ENCODE assay signal across 8 cellular contexts in the genomic region with DNA sequence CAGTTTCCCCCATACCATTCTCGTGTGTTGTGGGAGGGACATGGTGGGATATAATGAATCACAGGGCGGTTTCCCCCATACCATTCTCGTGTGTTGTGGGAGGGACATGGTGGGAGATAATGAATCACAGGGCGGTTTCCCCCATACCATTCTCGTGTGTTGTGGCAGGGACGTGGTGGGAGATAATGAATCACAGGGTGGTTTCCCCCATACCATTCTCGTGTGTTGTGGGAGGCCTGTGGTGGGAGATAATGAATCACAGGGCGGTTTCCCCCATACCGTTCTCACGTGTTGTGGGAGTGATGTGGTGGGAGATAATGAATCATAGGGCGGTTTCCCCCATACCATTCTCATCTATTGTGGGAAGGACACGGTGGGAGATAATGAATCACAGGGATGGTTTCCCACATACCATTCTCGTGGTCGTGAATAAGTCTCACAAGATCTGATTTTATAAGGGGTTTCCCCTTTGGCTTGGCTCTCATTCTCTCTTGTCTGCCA.
A peak's percentile ranks its signal among the peaks of the same experiment; 100 is the strongest.
DNase-seq lines count a peak whose midpoint lies in the region; ATAC-seq, FAIRE-seq and TF ChIP-seq lines count a peak whose summit lies in the region.

No MANE protein-coding gene starts in this region.

- H3K27me3 ChIP-seq in kidney epithelial cell (ENCODE audit: control insufficient read depth, insufficient read depth, low read length) (no peaks in the 10 kb centered on the region), psoas muscle (ENCODE audit: insufficient read depth in 3 of 3, low read length in 2 of 3) (no peaks in the 10 kb centered on the region)

- no peak for TF ChIP-seq CTCF in kidney epithelial cell (IDR thresholded peaks at IDR 0.05; ENCODE audit: insufficient read depth, low read length, poor library complexity, severe bottlenecking)
- no peak for TF ChIP-seq CTCF in psoas muscle (IDR thresholded peaks at IDR 0.05)

- intact Hi-C loops in psoas muscle (cut with DNase I): no loop called here

- H3K36me3 ChIP-seq in kidney epithelial cell (ENCODE audit: control insufficient read depth, insufficient read depth, low read length) (no peaks in the 10 kb centered on the region), psoas muscle (ENCODE audit: insufficient read depth in 1 of 2, low read depth in 1 of 2) (peaks cover 0 to 7% of the 10 kb centered on the region in 2 donors)

- no peak overlapping the region for H3K27ac ChIP-seq in psoas muscle

- no peaks in the 10 kb centered on the region for H3K9me3 ChIP-seq in psoas muscle

- H3K4me1 ChIP-seq in psoas muscle: no peaks in the 10 kb centered on the region

- ATAC-seq in GM21737 (IDR thresholded peaks at IDR 0.05; ENCODE audit: unreplicated experiment) (no peak), psoas muscle (no peak), HG03442 (IDR thresholded peaks at IDR 0.05; ENCODE audit: unreplicated experiment) (no peak)

- peak; percentile 66 for DNase-seq in CD1c-positive myeloid dendritic cell (ENCODE audit: extremely low spot score)
- DNase-seq in RCC 7860 (ENCODE audit: low spot score): peak; percentile 85
- DNase-seq in activated gamma-delta T cell treated with anti-CD3 and anti-CD28 coated beads, Interleukin-2, amount 50 U/mL, for 16 hours (ENCODE audit: low read depth): peak; percentile 39
- DNase-seq in kidney epithelial cell (ENCODE audit: low read depth): peak; percentile 55
- DNase-seq in NCI-H1417 (lab: John Stamatoyannopoulos, UW): no peak
- no peak for DNase-seq in psoas muscle

- WGBS in psoas muscle, 3 donors: 91 to 96% (median 94%) methylated on average over 14 of the region's 14 CpGs

- H3K4me3 ChIP-seq in kidney epithelial cell (ENCODE audit: low read depth, low read length) (no peak overlapping the region), psoas muscle (no peak overlapping the region)

- peak; percentile 89 for FAIRE-seq in RCC 7860 (lab: Jason Lieb, UNC)

Comparison
In these comparisons a context has a peak if more than half of its experiments do, and no peak if none do; other contexts are left out.
1. DNase-seq: peak in CD1c-positive myeloid dendritic cell (single experiment), RCC 7860 (single experiment), activated gamma-delta T cell treated with anti-CD3 and anti-CD28 coated beads, Interleukin-2, amount 50 U/mL, for 16 hours (single experiment) and kidney epithelial cell (single experiment); none in NCI-H1417 (0 of 3) and psoas muscle (0 of 2).